Comparison of ENCODE assay signal across 21 cellular contexts in genomic region chr6:35893246-35893645, GRCh38. TPM values are rescaled to one million over a fixed set of nuclear protein-coding genes. Genes with fewer than 3 reads are reported as not detected.
A peak's percentile ranks its signal among the peaks of the same experiment; 100 is the strongest.
DNase-seq lines count a peak whose midpoint lies in the region; ATAC-seq and TF ChIP-seq lines count a peak whose summit lies in the region.
"Had no signal": no experiment of that assay in that cellular context is flagged by ENCODE, and none has a peak within 500 bp of the region (broad histone marks: within the 10 kb centered on the region; RNA-seq: fewer than 3 reads in every experiment).

No MANE protein-coding gene starts in this region.

- H3K79me2 ChIP-seq in GM23338 (replicated peaks; ENCODE audit: insufficient read depth), result peaks cover 83% of the 10 kb centered on the region

- peaks cover 2% of the 10 kb centered on the region for H3K27me3 Mint-ChIP-seq in GM23338 (ENCODE audit: insufficient read depth, low read depth, poor library complexity)
- H3K27me3 Mint-ChIP-seq: activated CD8-positive, alpha-beta memory T cell treated with anti-CD3 and anti-CD28 coated beads, Interleukin-2, amount 10 ng/mL, durations not matched to agents 7 days and 5 days; activated naive CD8-positive, alpha-beta T cell treated with anti-CD3 and anti-CD28 coated beads, Interleukin-2, amount 10 ng/mL, durations not matched to agents 7 days and 5 days; activated T-helper 17 cell treated with anti-CD3 and anti-CD28 coated beads, Interleukin-2, amount 50 U/mL, for 72 hours had no signal

- TF ChIP-seq CTCF in GM23338 (conservative IDR thresholded peaks at IDR 0.05; ENCODE audit: low read depth in 2 of 2), result no peak
- TF ChIP-seq CTCF in right lobe of liver (IDR thresholded peaks at IDR 0.05), result no peak

- no peak overlapping the region for H3K4me3 ChIP-seq in GM23338
- no peak overlapping the region for H3K4me3 ChIP-seq in right lobe of liver
- H3K4me3 ChIP-seq: breast epithelium, coronary artery, upper lobe of right lung had no signal

- peaks cover 24% of the 10 kb centered on the region for H3K4me1 Mint-ChIP-seq in GM23338

- no peaks in the 10 kb centered on the region for H3K27me3 ChIP-seq in GM23338 (ENCODE audit: insufficient read depth)
- H3K27me3 ChIP-seq in right lobe of liver, result no peaks in the 10 kb centered on the region
- H3K27me3 ChIP-seq: breast epithelium, upper lobe of right lung had no signal

- no peaks in the 10 kb centered on the region for H3K9me3 Mint-ChIP-seq in GM23338
- H3K9me3 Mint-ChIP-seq: activated naive CD8-positive, alpha-beta T cell treated with anti-CD3 and anti-CD28 coated beads, Interleukin-2, amount 10 ng/mL, durations not matched to agents 7 days and 5 days; activated T-helper 17 cell treated with anti-CD3 and anti-CD28 coated beads, Interleukin-2, amount 50 U/mL, for 72 hours had no signal

- no peak overlapping the region for H3K4me3 Mint-ChIP-seq in GM23338
- H3K4me3 Mint-ChIP-seq: activated CD8-positive, alpha-beta memory T cell treated with anti-CD3 and anti-CD28 coated beads, Interleukin-2, amount 10 ng/mL, durations not matched to agents 7 days and 5 days; activated naive CD8-positive, alpha-beta T cell treated with anti-CD3 and anti-CD28 coated beads, Interleukin-2, amount 10 ng/mL, durations not matched to agents 7 days and 5 days; activated T-helper 17 cell treated with anti-CD3 and anti-CD28 coated beads, Interleukin-2, amount 50 U/mL, for 72 hours had no signal

- peaks cover 13% of the 10 kb centered on the region; the same call in 1 of the 2 replicates for H3K36me3 ChIP-seq in GM23338 (ENCODE audit: insufficient read depth)
- H3K36me3 ChIP-seq in right lobe of liver, result peaks cover 0 to 5% (median 1%) of the 10 kb centered on the region in 4 donors
- H3K36me3 ChIP-seq: breast epithelium had no signal

- in situ Hi-C loops in ACHN (cut with HindIII; ENCODE audit: low pct_ligation_motif_present, low pct_unique_long_range_greater_than_20kb, low sequenced_read_pairs), result no loop called here

- H2AFZ ChIP-seq in GM23338, result no peak overlapping the region

- no peaks in the 10 kb centered on the region for H3K9me3 ChIP-seq in right lobe of liver
- H3K9me3 ChIP-seq: breast epithelium, upper lobe of right lung had no signal

- ATAC-seq in GM23338 (no peak), GM18858 (IDR thresholded peaks at IDR 0.05; ENCODE audit: unreplicated experiment) (no peak), GM21360 (IDR thresholded peaks at IDR 0.05; ENCODE audit: unreplicated experiment) (no peak), HG03520 (IDR thresholded peaks at IDR 0.05; ENCODE audit: unreplicated experiment) (no peak), right lobe of liver (no peak)
- ATAC-seq: activated CD8-positive, alpha-beta memory T cell treated with anti-CD3 and anti-CD28 coated beads, Interleukin-2, amount 10 ng/mL, durations not matched to agents 7 days and 5 days; activated T-helper 17 cell treated with anti-CD3 and anti-CD28 coated beads, Interleukin-2, amount 50 U/mL, for 72 hours; upper lobe of right lung had no signal

- H3K9me2 ChIP-seq in GM23338 (ENCODE audit: insufficient read depth), result no peaks in the 10 kb centered on the region

- 100% methylated on average over 6 of the region's 6 CpGs for WGBS in right lobe of liver (ENCODE audit: insufficient coverage, low coverage, low lambda C conversion rate, missing lambda C conversion rate)

- no peak for TF ChIP-seq POLR2A in right lobe of liver (IDR thresholded peaks at IDR 0.05)

- no peaks in the 10 kb centered on the region for H3F3A ChIP-seq in GM23338 (replicated peaks; ENCODE audit: low read depth)

- H3K4me1 ChIP-seq in GM23338 (ENCODE audit: insufficient read depth), result peaks cover 11% of the 10 kb centered on the region
- no peaks in the 10 kb centered on the region for H3K4me1 ChIP-seq in right lobe of liver
- H3K4me1 ChIP-seq: breast epithelium, upper lobe of right lung had no signal

- H3K4me2 ChIP-seq in GM23338, result no peak overlapping the region

- H4K20me1 ChIP-seq in GM23338 (replicated peaks; ENCODE audit: insufficient read depth), result peaks cover 38% of the 10 kb centered on the region

- intact Hi-C loops in right lobe of liver (cut with DNase I), result no loop called here

- peak overlapping the region; percentile 88 for H3K27ac Mint-ChIP-seq in GM23338
- H3K27ac Mint-ChIP-seq: activated CD8-positive, alpha-beta memory T cell treated with anti-CD3 and anti-CD28 coated beads, Interleukin-2, amount 10 ng/mL, durations not matched to agents 7 days and 5 days; activated naive CD8-positive, alpha-beta T cell treated with anti-CD3 and anti-CD28 coated beads, Interleukin-2, amount 10 ng/mL, durations not matched to agents 7 days and 5 days; activated T-helper 17 cell treated with anti-CD3 and anti-CD28 coated beads, Interleukin-2, amount 50 U/mL, for 72 hours had no signal

- DNase-seq in ACHN (peak; percentile 83), GM23338 (ENCODE audit: low spot score) (no peak), amniotic epithelial cell (ENCODE audit: low read depth) (peak; percentile 30), left kidney (ENCODE audit: low read depth, low spot score) (peak; percentile 65), right lobe of liver (no peak)
- DNase-seq: activated CD4-positive, alpha-beta T cell treated with anti-CD3 and anti-CD28 coated beads for 4 hours; activated CD8-positive, alpha-beta memory T cell treated with anti-CD3 and anti-CD28 coated beads, Interleukin-2, amount 10 ng/mL, durations not matched to agents 7 days and 5 days; activated naive CD8-positive, alpha-beta T cell treated with anti-CD3 and anti-CD28 coated beads, Interleukin-2, amount 10 ng/mL, durations not matched to agents 7 days and 5 days; C1 segment of cervical spinal cord; GF-D8; H7; NCI-H1436; NCI-H526; stimulated activated CD4-positive, alpha-beta T cell treated with anti-CD3 and anti-CD28 coated beads, Interleukin-12 subunit alpha, Interleukin-12 subunit beta, amount 100 ng/mL, for 4 hours; upper lobe of right lung had no signal

- H3K27ac ChIP-seq in GM23338 (ENCODE audit: low read depth) (no peak overlapping the region), right lobe of liver (no peak overlapping the region)
- H3K27ac ChIP-seq: breast epithelium, coronary artery, upper lobe of right lung had no signal

- peaks cover 12% of the 10 kb centered on the region for H3K36me3 Mint-ChIP-seq in GM23338 (ENCODE audit: low read depth)

TF ChIP-seq in GM23338, 12 proteins besides CTCF, POLR2A, EP300 and RAD21:
- TF ChIP-seq JUNB (IDR thresholded peaks at IDR 0.05; ENCODE audit: unreplicated experiment) (no peak), POLR2AphosphoS5 (IDR thresholded peaks at IDR 0.05; ENCODE audit: low read depth) (no peak), EZH2phosphoT487 (IDR thresholded peaks at IDR 0.05; ENCODE audit: unreplicated experiment) (no peak), CREB1 (CRISPR knock-in tag; IDR thresholded peaks at IDR 0.05; ENCODE audit: low read depth) (no peak), ZNF331 (CRISPR knock-in tag; IDR thresholded peaks at IDR 0.05; ENCODE audit: low read depth) (no peak)
- TF ChIP-seq, protein P1, sequence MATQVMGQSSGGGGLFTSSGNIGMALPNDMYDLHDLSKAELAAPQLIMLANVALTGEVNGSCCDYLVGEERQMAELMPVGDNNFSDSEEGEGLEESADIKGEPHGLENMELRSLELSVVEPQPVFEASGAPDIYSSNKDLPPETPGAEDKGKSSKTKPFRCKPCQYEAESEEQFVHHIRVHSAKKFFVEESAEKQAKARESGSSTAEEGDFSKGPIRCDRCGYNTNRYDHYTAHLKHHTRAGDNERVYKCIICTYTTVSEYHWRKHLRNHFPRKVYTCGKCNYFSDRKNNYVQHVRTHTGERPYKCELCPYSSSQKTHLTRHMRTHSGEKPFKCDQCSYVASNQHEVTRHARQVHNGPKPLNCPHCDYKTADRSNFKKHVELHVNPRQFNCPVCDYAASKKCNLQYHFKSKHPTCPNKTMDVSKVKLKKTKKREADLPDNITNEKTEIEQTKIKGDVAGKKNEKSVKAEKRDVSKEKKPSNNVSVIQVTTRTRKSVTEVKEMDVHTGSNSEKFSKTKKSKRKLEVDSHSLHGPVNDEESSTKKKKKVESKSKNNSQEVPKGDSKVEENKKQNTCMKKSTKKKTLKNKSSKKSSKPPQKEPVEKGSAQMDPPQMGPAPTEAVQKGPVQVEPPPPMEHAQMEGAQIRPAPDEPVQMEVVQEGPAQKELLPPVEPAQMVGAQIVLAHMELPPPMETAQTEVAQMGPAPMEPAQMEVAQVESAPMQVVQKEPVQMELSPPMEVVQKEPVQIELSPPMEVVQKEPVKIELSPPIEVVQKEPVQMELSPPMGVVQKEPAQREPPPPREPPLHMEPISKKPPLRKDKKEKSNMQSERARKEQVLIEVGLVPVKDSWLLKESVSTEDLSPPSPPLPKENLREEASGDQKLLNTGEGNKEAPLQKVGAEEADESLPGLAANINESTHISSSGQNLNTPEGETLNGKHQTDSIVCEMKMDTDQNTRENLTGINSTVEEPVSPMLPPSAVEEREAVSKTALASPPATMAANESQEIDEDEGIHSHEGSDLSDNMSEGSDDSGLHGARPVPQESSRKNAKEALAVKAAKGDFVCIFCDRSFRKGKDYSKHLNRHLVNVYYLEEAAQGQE (IDR thresholded peaks at IDR 0.05; ENCODE audit: unreplicated experiment), result no peak

RNA-seq across cellular contexts. Expression of gene SRPK1, which starts 27.7 kb away (rescaled TPM):
- total RNA-seq in GM23338 (2014; rRNA removed; shearing (Covaris generic)), result 153 and 175 TPM in 2 replicates
- polyA plus RNA-seq in GM23338 (2016; fragmentation: Nextera tagmentation; extraction: Ambion mirVana), result 168 and 202 TPM in 2 replicates
- 10 to 100 TPM; 18.4 to 64.1 (median 26.4) TPM for total RNA-seq in right lobe of liver

Comparison
In these comparisons a context has a peak if more than half of its experiments do, and no peak if none do; other contexts are left out.
1. DNase-seq: peak in ACHN (single experiment), amniotic epithelial cell (single experiment) and left kidney (single experiment); none in GM23338 (single experiment) and right lobe of liver (0 of 3).